ENCODE assay signal across 8 cellular contexts in genomic region chr3:133574260-133574881, GRCh38. TPM values are rescaled to one million over a fixed set of nuclear protein-coding genes. Genes with fewer than 3 reads are reported as not detected.
DNase-seq lines count a peak whose midpoint lies in the region; ATAC-seq and TF ChIP-seq lines count a peak whose summit lies in the region.

No MANE protein-coding gene starts in this region.

- H4K91ac ChIP-seq in trophoblast cell (ENCODE audit: low read depth, low read length), result peak overlapping the region; percentile 90

- H3K14ac ChIP-seq in trophoblast cell (ENCODE audit: low read length), result peak overlapping the region; percentile 88

- peak overlapping the region; percentile 20 for H2BK12ac ChIP-seq in trophoblast cell (ENCODE audit: low read length)

- DNase-seq in Daoy (ENCODE audit: low read depth), result peak; percentile 74
- peak; percentile 43 for DNase-seq in H4 (ENCODE audit: low spot score)
- DNase-seq in NAMALWA (ENCODE audit: low spot score), result peak; percentile 60
- DNase-seq in activated T-helper 9 cell treated with anti-CD3 and anti-CD28 coated beads, Interleukin-2, amount 50 U/mL, for 16 hours (ENCODE audit: low read depth), result peak; percentile 65
- DNase-seq in globus pallidus (ENCODE audit: low spot score), result peak; percentile 68
- DNase-seq in trophoblast cell, result peak; percentile 85
- DNase-seq in upper lobe of right lung, result peak; percentile 91
- DNase-seq in NCI-H1436 (lab: John Stamatoyannopoulos, UW), result no peak

- H3K27me3 ChIP-seq in trophoblast cell (ENCODE audit: insufficient read depth, low read length) (no peaks in the 10 kb centered on the region), upper lobe of right lung (no peaks in the 10 kb centered on the region)

- H3K36me3 ChIP-seq in trophoblast cell (ENCODE audit: control insufficient read depth in 1 of 2, insufficient read depth in 2 of 2, low read length in 2 of 2) (peaks cover 6 to 14% of the 10 kb centered on the region in 2 experiments), upper lobe of right lung (peaks cover 41% of the 10 kb centered on the region)

- peaks cover 28% of the 10 kb centered on the region for H3K79me1 ChIP-seq in trophoblast cell (ENCODE audit: low read length)

- WGBS in trophoblast cell (ENCODE audit: extremely low coverage, insufficient coverage, insufficient read length), result no CpG with 5 or more reads among the region's 54 CpGs

- H3K18ac ChIP-seq in trophoblast cell (ENCODE audit: low read length), result peak overlapping the region; percentile 86

- H3K9me3 ChIP-seq in trophoblast cell (ENCODE audit: insufficient read depth, low read depth, low read length), result no peaks in the 10 kb centered on the region
- no peaks in the 10 kb centered on the region for H3K9me3 ChIP-seq in upper lobe of right lung

- peak overlapping the region; percentile 63 for H4K8ac ChIP-seq in trophoblast cell (ENCODE audit: low read depth, low read length)

- peaks cover 22% of the 10 kb centered on the region for H3K79me2 ChIP-seq in trophoblast cell (ENCODE audit: control insufficient read depth, insufficient read depth, low read length, poor library complexity)

- H3K27ac ChIP-seq in trophoblast cell (ENCODE audit: low read depth, low read length), result peak overlapping the region; percentile 100
- H3K27ac ChIP-seq in upper lobe of right lung, result peak overlapping the region; percentile 91

- H3K23ac ChIP-seq in trophoblast cell (ENCODE audit: low read length), result no peak overlapping the region

- peak overlapping the region; percentile 60 for H2BK120ac ChIP-seq in trophoblast cell (ENCODE audit: insufficient read depth, low read length, poor library complexity)

- H2AK5ac ChIP-seq in trophoblast cell (ENCODE audit: low read length), result no peak overlapping the region

- ATAC-seq in upper lobe of right lung, result peak; percentile 62

- peak overlapping the region; percentile 60 for H2AFZ ChIP-seq in trophoblast cell (ENCODE audit: insufficient read depth, low read length, poor library complexity)

- intact Hi-C loops in upper lobe of right lung (cut with DNase I), result no loop called here

- H3K9ac ChIP-seq in trophoblast cell (ENCODE audit: low read length), result peak overlapping the region; percentile 99

- peaks cover 13 to 25% of the 10 kb centered on the region in 2 experiments for H3K4me1 ChIP-seq in trophoblast cell (ENCODE audit: control insufficient read depth in 1 of 2, insufficient read depth in 2 of 2, low read length in 2 of 2)
- peaks cover 62% of the 10 kb centered on the region for H3K4me1 ChIP-seq in upper lobe of right lung

- TF ChIP-seq CTCF in upper lobe of right lung (IDR thresholded peaks at IDR 0.05), result peak; percentile 24

- H4K12ac ChIP-seq in trophoblast cell (ENCODE audit: low read depth, low read length), result peak overlapping the region; percentile 74

- peak overlapping the region; percentile 97 for H3K4ac ChIP-seq in trophoblast cell (ENCODE audit: low read depth, low read length)

- H3K4me2 ChIP-seq in trophoblast cell (ENCODE audit: low read length), result peak overlapping the region; percentile 71

- H3K4me3 ChIP-seq in trophoblast cell (ENCODE audit: low read depth, low read length) (peak overlapping the region; percentile 95), upper lobe of right lung (peak overlapping the region; percentile 86)

- peak overlapping the region; percentile 95 for H2BK5ac ChIP-seq in trophoblast cell (ENCODE audit: low read depth, low read length, poor library complexity)

RNA-seq across cellular contexts. Expression of gene CDV3, which starts 0.9 kb away (rescaled TPM):
- 196 and 211 TPM in 2 replicates for total RNA-seq in Daoy (2014; rRNA removed; shearing (Covaris generic))
- 73.0 and 114 TPM in 2 replicates for total RNA-seq in H4 (2014; rRNA removed; shearing (Covaris generic))
- 165 and 171 TPM in 2 replicates for polyA plus RNA-seq in trophoblast cell (2013)
- 184 TPM for total RNA-seq in upper lobe of right lung
